ENCODE assay signal across 17 cellular contexts in the genomic region with DNA sequence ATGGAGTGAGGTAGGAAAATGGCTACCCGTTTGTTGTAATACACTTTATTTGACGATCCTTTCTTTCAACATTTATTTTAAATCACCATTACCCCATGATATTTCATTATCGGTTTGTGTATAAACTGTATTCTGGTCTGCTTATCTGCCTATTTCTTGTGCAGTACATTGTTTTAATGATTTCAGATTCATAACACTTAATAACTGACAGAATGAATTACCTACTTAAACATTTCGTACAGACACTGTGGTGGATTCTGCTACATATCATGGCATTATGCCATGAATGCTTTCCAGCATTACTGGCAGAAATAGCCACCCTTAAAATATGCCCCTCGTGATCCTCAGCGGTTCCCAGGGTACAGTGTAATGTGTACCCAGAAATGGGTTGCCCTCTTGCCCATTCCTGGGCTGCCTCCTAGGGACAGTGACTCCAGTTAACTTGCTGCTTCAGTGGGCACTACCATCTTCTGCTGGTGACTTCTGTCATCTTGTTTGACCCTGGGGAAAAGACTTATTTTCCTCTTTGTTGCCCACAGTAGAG.
DNase-seq lines count a peak whose midpoint lies in the region; ATAC-seq, FAIRE-seq and TF ChIP-seq lines count a peak whose summit lies in the region.
"Had no signal": no experiment of that assay in that cellular context is flagged by ENCODE, and none has a peak within 500 bp of the region (broad histone marks: within the 10 kb centered on the region; RNA-seq: fewer than 3 reads in every experiment).

No MANE protein-coding gene starts in this region.

- no peak overlapping the region for H3K9ac ChIP-seq in keratinocyte (ENCODE audit: control insufficient read depth, extremely low read depth, insufficient read depth, low read length)

- H3K4me1 Mint-ChIP-seq in WTC11, result peaks cover 50% of the 10 kb centered on the region

- no peak overlapping the region for H3K27ac ChIP-seq in keratinocyte (ENCODE audit: control insufficient read depth, insufficient read depth, low read length)
- H3K27ac ChIP-seq in transverse colon, result no peak overlapping the region
- H3K27ac ChIP-seq: prostate gland had no signal

- intact Hi-C loops in Right ventricle myocardium superior (cut with DNase I), result no loop called here
- intact Hi-C loops in cardiac septum (cut with DNase I), result no loop called here
- intact Hi-C loops in transverse colon (cut with DNase I; ENCODE audit: low total_unique reads), result no loop called here

- no peak overlapping the region for H3K4me3 ChIP-seq in keratinocyte (ENCODE audit: control insufficient read depth in 2 of 3, extremely low read depth in 1 of 3, insufficient read depth in 2 of 3, low read depth in 1 of 3, low read length in 3 of 3)
- H3K4me3 ChIP-seq in transverse colon, result no peak overlapping the region
- H3K4me3 ChIP-seq: prostate gland had no signal

- TF ChIP-seq POLR2A in transverse colon (IDR thresholded peaks at IDR 0.05), result no peak

- H3K9me3 Mint-ChIP-seq in WTC11, result peaks cover 5% of the 10 kb centered on the region

- DNase-seq in Right ventricle myocardium superior (no peak), cardiac septum (ENCODE audit: low spot score) (no peak), WTC11 (ENCODE audit: low spot score) (no peak), keratinocyte (ENCODE audit: low read depth, low spot score) (no peak), omental fat pad (ENCODE audit: low spot score) (no peak), transverse colon (no peak), NOMO-1 treated with DMSO at 0.1 percent for 48 hours (lab: John Stamatoyannopoulos, UW; ENCODE audit: unreplicated experiment) (no peak)
- DNase-seq in central memory CD4-positive, alpha-beta T cell, result no peak
- DNase-seq: activated CD4-positive, alpha-beta T cell treated with anti-CD3 and anti-CD28 coated beads for 4 hours; dermis blood vessel endothelial cell; hippocampal formation; left colon; NCI-H1694; NCI-H524; T-helper 2 cell had no signal

- H3K27me3 ChIP-seq in keratinocyte (ENCODE audit: control insufficient read depth, extremely low read depth, insufficient read depth, low read length) (no peaks in the 10 kb centered on the region), transverse colon (no peaks in the 10 kb centered on the region)

- no peaks in the 10 kb centered on the region for H3K9me3 ChIP-seq in keratinocyte (ENCODE audit: control insufficient read depth, low read depth, low read length)
- H3K9me3 ChIP-seq in transverse colon, result no peaks in the 10 kb centered on the region
- H3K9me3 ChIP-seq: prostate gland had no signal

- peaks cover under 1 to 5% of the 10 kb centered on the region in 2 experiments for H3K36me3 ChIP-seq in keratinocyte (ENCODE audit: control insufficient read depth in 2 of 2, extremely low read depth in 1 of 2, insufficient read depth in 2 of 2, low read length in 2 of 2)
- H3K36me3 ChIP-seq in transverse colon, result no peaks in the 10 kb centered on the region
- H3K36me3 ChIP-seq: prostate gland had no signal

- FAIRE-seq in keratinocyte (lab: Jason Lieb, UNC), result peak; percentile 20

- TF ChIP-seq EP300 in transverse colon (IDR thresholded peaks at IDR 0.05; ENCODE audit: low read depth), result no peak

- in situ Hi-C loops in transverse colon (cut with MboI; ENCODE audit: low pct_ligation_motif_present in 1 of 4, low pct_unique_long_range_greater_than_20kb in 1 of 4, low sequenced_read_pairs in 3 of 4), result no loop called here

- H2AFZ ChIP-seq in keratinocyte (ENCODE audit: control insufficient read depth, low read length), result no peak overlapping the region

- no peaks in the 10 kb centered on the region for H3K9me1 ChIP-seq in keratinocyte (ENCODE audit: control insufficient read depth, extremely low read depth, insufficient read depth, low read length)

- no peaks in the 10 kb centered on the region for H3K79me2 ChIP-seq in keratinocyte (ENCODE audit: control insufficient read depth, insufficient read depth, low read length)

- H4K20me1 ChIP-seq in keratinocyte (ENCODE audit: control insufficient read depth, extremely low read depth, insufficient read depth, low read length), result no peaks in the 10 kb centered on the region

- POLR2A ChIA-PET in WTC11 (lab: Charles Lee), result no interaction called here

- peak; percentile 90 for ATAC-seq in Right ventricle myocardium superior (ENCODE audit: poor library complexity)
- ATAC-seq in WTC11, result no peak
- ATAC-seq in omental fat pad (ENCODE audit: low FRiP score), result no peak
- ATAC-seq: left colon had no signal

- no peaks in the 10 kb centered on the region for H3K4me1 ChIP-seq in keratinocyte (ENCODE audit: control insufficient read depth, extremely low read depth, insufficient read depth, low read length)
- peaks cover 0 to 17% (median 0%) of the 10 kb centered on the region in 4 donors for H3K4me1 ChIP-seq in transverse colon
- H3K4me1 ChIP-seq: prostate gland had no signal

- no peak for TF ChIP-seq CTCF in WTC11 (IDR thresholded peaks at IDR 0.05)
- TF ChIP-seq CTCF in keratinocyte (optimal IDR thresholded peaks at IDR 0.05 in 1 of 3, IDR thresholded peaks at IDR 0.05 in 1 of 3, conservative IDR thresholded peaks at IDR 0.05 in 1 of 3; ENCODE audit: extremely low read depth in 1 of 3, insufficient read depth in 2 of 3, low read length in 3 of 3), result no peak
- TF ChIP-seq CTCF in omental fat pad (IDR thresholded peaks at IDR 0.05), result no peak
- no peak for TF ChIP-seq CTCF in transverse colon (IDR thresholded peaks at IDR 0.05)

- dilution Hi-C loops in keratinocyte (cut with MboI; ENCODE audit: extremely low pct_ligation_motif_present, low sequenced_read_pairs), result no loop called here

- peak overlapping the region; percentile 13; the same call in 1 of the 2 replicates for H3K27ac Mint-ChIP-seq in WTC11
- H3K27ac Mint-ChIP-seq: activated T-helper 1 cell treated with anti-CD3 and anti-CD28 coated beads, Interleukin-12 subunit alpha, Interleukin-12 subunit beta, Interleukin-2, Interleukin-4 antibody, amounts not matched to agents 30 ng/mL and 10 ng/mL and 1 ng/mL, durations not matched to agents 14 hours and 24 hours and 36 hours had no signal

- no peak overlapping the region for H3K4me3 Mint-ChIP-seq in WTC11
- H3K4me3 Mint-ChIP-seq: activated T-helper 1 cell treated with anti-CD3 and anti-CD28 coated beads, Interleukin-12 subunit alpha, Interleukin-12 subunit beta, Interleukin-2, Interleukin-4 antibody, amounts not matched to agents 30 ng/mL and 10 ng/mL and 1 ng/mL, durations not matched to agents 14 hours and 24 hours and 36 hours had no signal

- WGBS in transverse colon (ENCODE audit: low coverage in 1 of 2), 2 donors, result 89 to 90% methylated on average over 6 of the region's 6 CpGs

- H3K27me3 Mint-ChIP-seq in WTC11 (ENCODE audit: low read depth), result no peaks in the 10 kb centered on the region

- CTCF ChIA-PET in WTC11 (lab: Charles Lee), result no interaction called here

- peaks cover 17% of the 10 kb centered on the region for H3K36me3 Mint-ChIP-seq in WTC11

- H3K4me2 ChIP-seq in keratinocyte (ENCODE audit: control insufficient read depth, extremely low read depth, insufficient read depth, low read depth, low read length), result no peak overlapping the region

TF ChIP-seq in WTC11, 78 proteins besides CTCF, POLR2A, EP300 and RAD21 (continues in another document):
- TF ChIP-seq ZNF423 (CRISPR knock-in tag; IDR thresholded peaks at IDR 0.05) (no peak), ATF1 (CRISPR knock-in tag; IDR thresholded peaks at IDR 0.05) (no peak), ZNF138 (CRISPR knock-in tag; conservative IDR thresholded peaks at IDR 0.05) (no peak)
- TF ChIP-seq, protein P1, sequence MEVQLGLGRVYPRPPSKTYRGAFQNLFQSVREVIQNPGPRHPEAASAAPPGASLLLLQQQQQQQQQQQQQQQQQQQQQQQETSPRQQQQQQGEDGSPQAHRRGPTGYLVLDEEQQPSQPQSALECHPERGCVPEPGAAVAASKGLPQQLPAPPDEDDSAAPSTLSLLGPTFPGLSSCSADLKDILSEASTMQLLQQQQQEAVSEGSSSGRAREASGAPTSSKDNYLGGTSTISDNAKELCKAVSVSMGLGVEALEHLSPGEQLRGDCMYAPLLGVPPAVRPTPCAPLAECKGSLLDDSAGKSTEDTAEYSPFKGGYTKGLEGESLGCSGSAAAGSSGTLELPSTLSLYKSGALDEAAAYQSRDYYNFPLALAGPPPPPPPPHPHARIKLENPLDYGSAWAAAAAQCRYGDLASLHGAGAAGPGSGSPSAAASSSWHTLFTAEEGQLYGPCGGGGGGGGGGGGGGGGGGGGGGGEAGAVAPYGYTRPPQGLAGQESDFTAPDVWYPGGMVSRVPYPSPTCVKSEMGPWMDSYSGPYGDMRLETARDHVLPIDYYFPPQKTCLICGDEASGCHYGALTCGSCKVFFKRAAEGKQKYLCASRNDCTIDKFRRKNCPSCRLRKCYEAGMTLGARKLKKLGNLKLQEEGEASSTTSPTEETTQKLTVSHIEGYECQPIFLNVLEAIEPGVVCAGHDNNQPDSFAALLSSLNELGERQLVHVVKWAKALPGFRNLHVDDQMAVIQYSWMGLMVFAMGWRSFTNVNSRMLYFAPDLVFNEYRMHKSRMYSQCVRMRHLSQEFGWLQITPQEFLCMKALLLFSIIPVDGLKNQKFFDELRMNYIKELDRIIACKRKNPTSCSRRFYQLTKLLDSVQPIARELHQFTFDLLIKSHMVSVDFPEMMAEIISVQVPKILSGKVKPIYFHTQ (CRISPR knock-in tag; IDR thresholded peaks at IDR 0.05), result no peak
- TF ChIP-seq, protein P2, sequence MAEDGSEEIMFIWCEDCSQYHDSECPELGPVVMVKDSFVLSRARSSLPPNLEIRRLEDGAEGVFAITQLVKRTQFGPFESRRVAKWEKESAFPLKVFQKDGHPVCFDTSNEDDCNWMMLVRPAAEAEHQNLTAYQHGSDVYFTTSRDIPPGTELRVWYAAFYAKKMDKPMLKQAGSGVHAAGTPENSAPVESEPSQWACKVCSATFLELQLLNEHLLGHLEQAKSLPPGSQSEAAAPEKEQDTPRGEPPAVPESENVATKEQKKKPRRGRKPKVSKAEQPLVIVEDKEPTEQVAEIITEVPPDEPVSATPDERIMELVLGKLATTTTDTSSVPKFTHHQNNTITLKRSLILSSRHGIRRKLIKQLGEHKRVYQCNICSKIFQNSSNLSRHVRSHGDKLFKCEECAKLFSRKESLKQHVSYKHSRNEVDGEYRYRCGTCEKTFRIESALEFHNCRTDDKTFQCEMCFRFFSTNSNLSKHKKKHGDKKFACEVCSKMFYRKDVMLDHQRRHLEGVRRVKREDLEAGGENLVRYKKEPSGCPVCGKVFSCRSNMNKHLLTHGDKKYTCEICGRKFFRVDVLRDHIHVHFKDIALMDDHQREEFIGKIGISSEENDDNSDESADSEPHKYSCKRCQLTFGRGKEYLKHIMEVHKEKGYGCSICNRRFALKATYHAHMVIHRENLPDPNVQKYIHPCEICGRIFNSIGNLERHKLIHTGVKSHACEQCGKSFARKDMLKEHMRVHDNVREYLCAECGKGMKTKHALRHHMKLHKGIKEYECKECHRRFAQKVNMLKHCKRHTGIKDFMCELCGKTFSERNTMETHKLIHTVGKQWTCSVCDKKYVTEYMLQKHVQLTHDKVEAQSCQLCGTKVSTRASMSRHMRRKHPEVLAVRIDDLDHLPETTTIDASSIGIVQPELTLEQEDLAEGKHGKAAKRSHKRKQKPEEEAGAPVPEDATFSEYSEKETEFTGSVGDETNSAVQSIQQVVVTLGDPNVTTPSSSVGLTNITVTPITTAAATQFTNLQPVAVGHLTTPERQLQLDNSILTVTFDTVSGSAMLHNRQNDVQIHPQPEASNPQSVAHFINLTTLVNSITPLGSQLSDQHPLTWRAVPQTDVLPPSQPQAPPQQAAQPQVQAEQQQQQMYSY (CRISPR knock-in tag; IDR thresholded peaks at IDR 0.05), result no peak
